ENCODE assay signal across 10 cellular contexts in the genomic region with DNA sequence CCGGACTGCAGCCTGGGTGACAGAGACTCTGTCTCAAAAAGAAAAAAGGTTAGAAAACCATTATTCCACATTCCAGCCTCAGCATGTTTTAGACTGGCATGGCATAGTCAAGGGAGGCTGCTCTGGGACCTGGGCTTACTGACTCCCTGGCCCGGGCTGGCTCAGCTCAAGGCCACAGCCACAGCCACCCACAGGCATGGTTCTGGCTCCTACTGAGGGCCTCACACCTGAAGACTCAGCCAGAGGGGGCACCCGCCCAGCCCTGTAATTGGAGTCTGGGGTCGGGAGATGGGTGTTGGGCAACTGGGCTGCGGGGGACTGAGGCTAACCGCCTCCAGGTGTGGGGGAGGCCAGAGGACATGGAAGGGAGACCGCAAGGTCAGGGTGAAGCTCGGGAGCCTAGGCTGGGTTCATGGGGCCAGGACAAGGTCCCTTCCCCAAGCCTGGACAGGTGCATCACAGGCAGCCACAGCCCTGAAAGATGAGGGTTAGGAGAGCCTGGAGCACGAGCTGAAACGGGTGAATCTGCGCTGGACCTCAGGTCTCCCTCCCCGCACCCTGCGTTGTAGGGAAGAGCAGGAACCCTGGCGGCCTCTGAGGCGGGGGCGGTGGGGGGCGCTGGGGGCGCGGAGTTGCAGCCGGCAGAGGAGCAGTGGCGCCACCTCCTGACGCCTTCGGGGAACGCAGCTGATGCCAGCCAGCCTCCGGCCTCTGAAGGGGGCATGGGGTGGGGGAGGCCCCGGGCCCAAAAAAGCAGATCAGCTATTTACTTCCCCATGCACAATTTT.
DNase-seq lines count a peak whose midpoint lies in the region; ATAC-seq and TF ChIP-seq lines count a peak whose summit lies in the region.
"Had no signal": no experiment of that assay in that cellular context is flagged by ENCODE, and none has a peak within 500 bp of the region (broad histone marks: within the 10 kb centered on the region; RNA-seq: fewer than 3 reads in every experiment).

No MANE protein-coding gene starts in this region.

- CTCF ChIA-PET in IMR-90 (lab: Yijun Ruan, JAX), result no interaction called here

- no peak overlapping the region for H2BK20ac ChIP-seq in IMR-90 (ENCODE audit: low read depth, low read length)

- H4K20me1 ChIP-seq in IMR-90 (ENCODE audit: insufficient read depth, low read length) (no peaks in the 10 kb centered on the region), fibroblast of lung (ENCODE audit: control insufficient read depth, extremely low read depth, insufficient read depth, low read length) (no peaks in the 10 kb centered on the region), smooth muscle cell (ENCODE audit: low read depth) (no peaks in the 10 kb centered on the region)
- H4K20me1 ChIP-seq: BLaER1 treated with 17β-estradiol and CSF1 and Interleukin-3, amounts not matched to agents 10 nM and 100 nM had no signal

- no peak for TF ChIP-seq POLR2A in IMR-90 (IDR thresholded peaks at IDR 0.05; ENCODE audit: low read depth, low read length)

- no peak overlapping the region for H4K91ac ChIP-seq in IMR-90 (ENCODE audit: insufficient read depth, low read depth, low read length)

- no peak overlapping the region for H2AK9ac ChIP-seq in IMR-90 (replicated peaks; ENCODE audit: low read depth, low read length, poor library complexity)

- WGBS in IMR-90 (ENCODE audit: extremely low coverage in 2 of 2, insufficient read length in 1 of 2), 2 experiments, result 14% methylated on average over 8 of the region's 26 CpGs; no CpG with 5 or more reads in 1 of the 2 experiments
- 52% methylated on average over 16 of the region's 26 CpGs for WGBS in smooth muscle cell (ENCODE audit: low lambda C conversion rate)

- no peak overlapping the region for H4K5ac ChIP-seq in IMR-90 (ENCODE audit: low read depth, low read length)

- H2AFZ ChIP-seq in IMR-90 (replicated peaks; ENCODE audit: low read length, poor library complexity), result peak overlapping the region; percentile 1
- no peak overlapping the region for H2AFZ ChIP-seq in fibroblast of lung (ENCODE audit: low read length)
- H2AFZ ChIP-seq in smooth muscle cell (ENCODE audit: low read depth), result no peak overlapping the region

- H2BK15ac ChIP-seq in IMR-90 (ENCODE audit: low read depth, low read length), result no peak overlapping the region

- no peaks in the 10 kb centered on the region for H3K79me2 ChIP-seq in fibroblast of lung (ENCODE audit: control insufficient read depth, insufficient read depth, low read length)
- H3K79me2 ChIP-seq in smooth muscle cell (ENCODE audit: low read depth), result no peaks in the 10 kb centered on the region

- no peak overlapping the region for H2AK5ac ChIP-seq in IMR-90 (ENCODE audit: low read depth, low read length)

- BruUV-seq in IMR-90 (replicated peaks; lab: Mats Ljungman, UMichigan), result no TSS peak

- no peak overlapping the region for H3K18ac ChIP-seq in IMR-90 (ENCODE audit: low read depth, low read length)

- DNase-seq in activated CD8-positive, alpha-beta memory T cell treated with anti-CD3 and anti-CD28 coated beads, Interleukin-2, amount 50 U/mL, for 48 hours, result peak; percentile 67
- no peak for DNase-seq in activated CD8-positive, alpha-beta memory T cell treated with anti-CD3 and anti-CD28 coated beads for 24 hours
- no peak for DNase-seq in IMR-90
- DNase-seq in fibroblast of lung (ENCODE audit: low read depth in 2 of 2), result no peak
- no peak for DNase-seq in smooth muscle cell (lab: John Stamatoyannopoulos, UW; ENCODE audit: unreplicated experiment)
- DNase-seq in hepatic stellate cell (ENCODE audit: low spot score), result no peak
- DNase-seq in DMS79 treated with DMSO at 0.1 percent for 48 hours (lab: John Stamatoyannopoulos, UW), result no peak
- DNase-seq: activated CD4-positive, alpha-beta T cell treated with anti-CD3 and anti-CD28 coated beads for 4 hours had no signal

- H3K27me3 ChIP-seq in IMR-90 (ENCODE audit: control insufficient read depth, insufficient read depth, low read length) (no peaks in the 10 kb centered on the region; the same call in none of the 2 replicates), fibroblast of lung (ENCODE audit: control insufficient read depth, insufficient read depth, low read length) (no peaks in the 10 kb centered on the region), smooth muscle cell (ENCODE audit: low read depth) (no peaks in the 10 kb centered on the region)
- H3K27me3 ChIP-seq: BLaER1 treated with 17β-estradiol and CSF1 and Interleukin-3, amounts not matched to agents 10 nM and 100 nM had no signal

- no peaks in the 10 kb centered on the region for H3F3A ChIP-seq in smooth muscle cell (ENCODE audit: low read depth)

- no peaks in the 10 kb centered on the region for H3K79me1 ChIP-seq in IMR-90 (ENCODE audit: low read depth in 1 of 2, low read length in 2 of 2)

- H3K4ac ChIP-seq in IMR-90 (ENCODE audit: low read depth, low read length), result no peak overlapping the region

- no peak overlapping the region for H3K56ac ChIP-seq in IMR-90 (ENCODE audit: extremely low read depth, insufficient read depth, low read length)

- TF ChIP-seq CTCF in IMR-90 (conservative IDR thresholded peaks at IDR 0.05; ENCODE audit: low read depth, low read length) (peak; percentile 31; the same call in 1 of the 2 replicates), fibroblast of lung (conservative IDR thresholded peaks at IDR 0.05 in 1 of 2, IDR thresholded peaks at IDR 0.05 in 1 of 2; ENCODE audit: low read depth in 1 of 2, low read length in 2 of 2) (peak; percentile 15 to 29), smooth muscle cell (IDR thresholded peaks at IDR 0.05; ENCODE audit: borderline replicate concordance, insufficient read depth, poor library complexity, severe bottlenecking) (peak; percentile 61)

- H3K14ac ChIP-seq in IMR-90 (replicated peaks; ENCODE audit: low read depth, low read length), result no peak overlapping the region

- POLR2A ChIA-PET in IMR-90 (lab: Charles Lee; ENCODE audit: unreplicated experiment), result no interaction called here

- no peak overlapping the region for H3K9ac ChIP-seq in IMR-90 (ENCODE audit: low read depth, low read length)
- no peak overlapping the region for H3K9ac ChIP-seq in fibroblast of lung (ENCODE audit: insufficient read depth, low read length)
- no peak overlapping the region for H3K9ac ChIP-seq in smooth muscle cell (ENCODE audit: low read depth)
- H3K9ac ChIP-seq: BLaER1 treated with 17β-estradiol and CSF1 and Interleukin-3, amounts not matched to agents 10 nM and 100 nM had no signal

- in situ Hi-C loops in IMR-90 (cut with MboI; ENCODE audit: low sequenced_read_pairs), result no loop called here

- no peak overlapping the region for H4K8ac ChIP-seq in IMR-90 (ENCODE audit: low read depth in 2 of 2, low read length in 2 of 2)

- H3K4me1 ChIP-seq in IMR-90 (ENCODE audit: control insufficient read depth, insufficient read depth, low read length), result no peaks in the 10 kb centered on the region
- no peaks in the 10 kb centered on the region for H3K4me1 ChIP-seq in fibroblast of lung (ENCODE audit: control insufficient read depth, extremely low read depth, insufficient read depth, low read length)
- peaks cover 6% of the 10 kb centered on the region for H3K4me1 ChIP-seq in smooth muscle cell (ENCODE audit: low read depth)

- no peaks in the 10 kb centered on the region for H3K36me3 ChIP-seq in IMR-90 (ENCODE audit: control insufficient read depth, insufficient read depth, low read length)
- H3K36me3 ChIP-seq in fibroblast of lung (ENCODE audit: control insufficient read depth, insufficient read depth, low read length), result no peaks in the 10 kb centered on the region
- no peaks in the 10 kb centered on the region for H3K36me3 ChIP-seq in smooth muscle cell (ENCODE audit: low read depth)
- H3K36me3 ChIP-seq: BLaER1 treated with 17β-estradiol and CSF1 and Interleukin-3, amounts not matched to agents 10 nM and 100 nM had no signal

- H3K4me2 ChIP-seq in IMR-90 (ENCODE audit: low read depth, low read length), result no peak overlapping the region
- H3K4me2 ChIP-seq in fibroblast of lung (ENCODE audit: extremely low read depth, insufficient read depth, low read length), result no peak overlapping the region
- H3K4me2 ChIP-seq in smooth muscle cell, result no peak overlapping the region

- peak; percentile 32 for TF ChIP-seq RAD21 in IMR-90 (IDR thresholded peaks at IDR 0.05; ENCODE audit: low read length)

- intact Hi-C loops in IMR-90 (cut with micrococcal nuclease), result no loop called here

- H2BK5ac ChIP-seq in IMR-90 (ENCODE audit: low read depth, low read length, poor library complexity, severe bottlenecking), result no peak overlapping the region

- H2BK120ac ChIP-seq in IMR-90 (ENCODE audit: low read depth, low read length), result no peak overlapping the region

- H3K4me3 ChIP-seq in IMR-90 (ENCODE audit: insufficient read depth, low read depth, low read length) (no peak overlapping the region), fibroblast of lung (replicated peaks in 1 of 4; ENCODE audit: control extremely low read depth in 1 of 4, insufficient read depth in 1 of 4, low read depth in 3 of 4, low read length in 4 of 4) (no peak overlapping the region), smooth muscle cell (no peak overlapping the region)
- H3K4me3 ChIP-seq: BLaER1 treated with 17β-estradiol and CSF1 and Interleukin-3, amounts not matched to agents 10 nM and 100 nM had no signal

- H3K27ac ChIP-seq in IMR-90 (ENCODE audit: insufficient read depth, low read length), result no peak overlapping the region
- H3K27ac ChIP-seq in fibroblast of lung (ENCODE audit: insufficient read depth, low read length), result no peak overlapping the region
- H3K27ac ChIP-seq in smooth muscle cell (ENCODE audit: low read depth), result no peak overlapping the region

- no peaks in the 10 kb centered on the region for H3K9me1 ChIP-seq in IMR-90 (ENCODE audit: insufficient read depth, low read length)

- ATAC-seq in IMR-90 (ENCODE audit: low read depth), result no peak; the same call in 1 of the 2 replicates
- ATAC-seq in HG02571 (IDR thresholded peaks at IDR 0.05; ENCODE audit: unreplicated experiment), result no peak

- H3K9me3 ChIP-seq in IMR-90 (ENCODE audit: control insufficient read depth, insufficient read depth, low read length), result no peaks in the 10 kb centered on the region
- no peaks in the 10 kb centered on the region for H3K9me3 ChIP-seq in fibroblast of lung (ENCODE audit: control insufficient read depth, insufficient read depth, low read depth, low read length)
- no peaks in the 10 kb centered on the region for H3K9me3 ChIP-seq in smooth muscle cell (replicated peaks; ENCODE audit: low read depth)

- no peak overlapping the region for H3K23ac ChIP-seq in IMR-90 (ENCODE audit: low read depth, low read length)

- dilution Hi-C loops in IMR-90 (cut with HindIII; ENCODE audit: low sequenced_read_pairs, unreplicated experiment), result no loop called here

TF ChIP-seq in IMR-90, 13 proteins besides CTCF, POLR2A, EP300 and RAD21:
- TF ChIP-seq SMC3 (IDR thresholded peaks at IDR 0.05; ENCODE audit: low read depth, low read length) (0 out of 2 replicates have a peak, but pooled peaks have one; percentile 19), MXI1 (IDR thresholded peaks at IDR 0.05; ENCODE audit: borderline replicate concordance, low read depth, low read length) (no peak), BHLHE40 (IDR thresholded peaks at IDR 0.05; ENCODE audit: low read depth, low read length) (no peak)
TF ChIP-seq in IMR-90: peak in this region for 1.
